In genomic region chr22:38172489-38173155, GRCh38 we compare ENCODE assay signal across 8 cellular contexts. TPM values are rescaled to one million over a fixed set of nuclear protein-coding genes. Genes with fewer than 3 reads are reported as not detected.
DNase-seq lines count a peak whose midpoint lies in the region; ATAC-seq and TF ChIP-seq lines count a peak whose summit lies in the region.

No MANE protein-coding gene starts in this region.

- peak overlapping the region; percentile 21 for H3K4me3 Mint-ChIP-seq in central memory CD8-positive, alpha-beta T cell
- H3K4me3 Mint-ChIP-seq in natural killer cell treated with Interleukin-12 subunit alpha and Interleukin-12 subunit beta and Interleukin-15 and Interleukin-18, amount 100 ng/mL, for 72 hours = peak overlapping the region; percentile 63

- no peak for TF ChIP-seq CTCF in RWPE1 (conservative IDR thresholded peaks at IDR 0.05; ENCODE audit: low read depth)

- POLR2A ChIA-PET in RWPE1 (lab: Yijun Ruan, JAX; ENCODE audit: low non-redundant PET) = interaction anchor here (0.8 kb wide), 1 partner anchor 58 kb away, joined by 6 read pairs; no protein-coding TSS in a partner anchor

- H3K36me3 Mint-ChIP-seq in central memory CD8-positive, alpha-beta T cell (ENCODE audit: insufficient read depth) = peaks cover 23% of the 10 kb centered on the region
- H3K36me3 Mint-ChIP-seq in natural killer cell treated with Interleukin-12 subunit alpha and Interleukin-12 subunit beta and Interleukin-15 and Interleukin-18, amount 100 ng/mL, for 72 hours = no peaks in the 10 kb centered on the region

- peaks cover 52% of the 10 kb centered on the region for H3K4me1 Mint-ChIP-seq in central memory CD8-positive, alpha-beta T cell
- peaks cover 43 to 49% of the 10 kb centered on the region in 2 donors for H3K4me1 Mint-ChIP-seq in natural killer cell treated with Interleukin-12 subunit alpha and Interleukin-12 subunit beta and Interleukin-15 and Interleukin-18, amount 100 ng/mL, for 72 hours (ENCODE audit: low read depth in 2 of 2)

- peak overlapping the region; percentile 98 for H3K27ac ChIP-seq in RWPE1

- DNase-seq in Ammon's horn (ENCODE audit: low spot score) = peak; percentile 73
- no peak for DNase-seq in RWPE1 (ENCODE audit: low spot score)
- peak in 1 of 2 donors; percentile 81 for DNase-seq in central memory CD8-positive, alpha-beta T cell (ENCODE audit: low spot score in 2 of 2)
- peak; percentile 73 for DNase-seq in natural killer cell treated with Interleukin-12 subunit alpha and Interleukin-12 subunit beta and Interleukin-15 and Interleukin-18, amount 100 ng/mL, for 72 hours (ENCODE audit: low spot score)
- DNase-seq in stimulated activated CD4-positive, alpha-beta T cell treated with anti-CD3 and anti-CD28 coated beads, Interleukin-4, amount 100 ng/mL, for 1 hour = no peak
- DNase-seq in NCI-H748 treated with DMSO at 0.1 percent for 48 hours (lab: John Stamatoyannopoulos, UW) = no peak

- no peaks in the 10 kb centered on the region for H3K9me3 Mint-ChIP-seq in central memory CD8-positive, alpha-beta T cell
- H3K9me3 Mint-ChIP-seq in natural killer cell treated with Interleukin-12 subunit alpha and Interleukin-12 subunit beta and Interleukin-15 and Interleukin-18, amount 100 ng/mL, for 72 hours = no peaks in the 10 kb centered on the region

- H3K27ac Mint-ChIP-seq in central memory CD8-positive, alpha-beta T cell (ENCODE audit: low read depth) = peak overlapping the region; percentile 88
- peak overlapping the region; percentile 80 to 86 for H3K27ac Mint-ChIP-seq in natural killer cell treated with Interleukin-12 subunit alpha and Interleukin-12 subunit beta and Interleukin-15 and Interleukin-18, amount 100 ng/mL, for 72 hours

- CTCF ChIA-PET in RWPE1 (lab: Yijun Ruan, JAX) = interaction anchor here (0.7 kb wide), 1 partner anchor 366 kb away, joined by 3 read pairs; no protein-coding TSS in a partner anchor

- peak; percentile 75 for ATAC-seq in central memory CD8-positive, alpha-beta T cell (replicated peaks; ENCODE audit: extremely low read depth, poor library complexity, severe bottlenecking)
- peak; percentile 52 to 68 for ATAC-seq in natural killer cell treated with Interleukin-12 subunit alpha and Interleukin-12 subunit beta and Interleukin-15 and Interleukin-18, amount 100 ng/mL, for 72 hours
- ATAC-seq in HG02840 (IDR thresholded peaks at IDR 0.05; ENCODE audit: low FRiP score, unreplicated experiment) = no peak
- ATAC-seq in activated CD4-positive, CD25-positive, alpha-beta regulatory T cell treated with anti-CD3 and anti-CD28 coated beads, Interleukin-2, amount 50 U/mL, for 24 hours = no peak

- H3K27me3 Mint-ChIP-seq in central memory CD8-positive, alpha-beta T cell = no peaks in the 10 kb centered on the region
- no peaks in the 10 kb centered on the region for H3K27me3 Mint-ChIP-seq in natural killer cell treated with Interleukin-12 subunit alpha and Interleukin-12 subunit beta and Interleukin-15 and Interleukin-18, amount 100 ng/mL, for 72 hours

RNA-seq across cellular contexts. Expression of gene PLA2G6, which starts 9.0 kb away (rescaled TPM):
- total RNA-seq in natural killer cell treated with Interleukin-12 subunit alpha and Interleukin-12 subunit beta and Interleukin-15 and Interleukin-18, amount 100 ng/mL, for 72 hours = 10 to 100 TPM; 24.5 to 40.1 TPM

RNA-seq across cellular contexts. Expression of gene MAFF, which starts 29.2 kb away (rescaled TPM):
- total RNA-seq in natural killer cell treated with Interleukin-12 subunit alpha and Interleukin-12 subunit beta and Interleukin-15 and Interleukin-18, amount 100 ng/mL, for 72 hours = 10 to 100 TPM; 19.7 to 43.0 TPM

Comparison
In these comparisons a context has a peak if more than half of its experiments do, and no peak if none do; other contexts are left out.
1. DNase-seq: peak in Ammon's horn (single experiment) and natural killer cell treated with Interleukin-12 subunit alpha and Interleukin-12 subunit beta and Interleukin-15 and Interleukin-18, amount 100 ng/mL, for 72 hours (single experiment); none in RWPE1 (single experiment), stimulated activated CD4-positive, alpha-beta T cell treated with anti-CD3 and anti-CD28 coated beads, Interleukin-4, amount 100 ng/mL, for 1 hour (single experiment) and NCI-H748 treated with DMSO at 0.1 percent for 48 hours (single experiment).
2. ATAC-seq: peak in central memory CD8-positive, alpha-beta T cell (single experiment) and natural killer cell treated with Interleukin-12 subunit alpha and Interleukin-12 subunit beta and Interleukin-15 and Interleukin-18, amount 100 ng/mL, for 72 hours (2 of 2); none in HG02840 (single experiment) and activated CD4-positive, CD25-positive, alpha-beta regulatory T cell treated with anti-CD3 and anti-CD28 coated beads, Interleukin-2, amount 50 U/mL, for 24 hours (0 of 2).